In genomic region chr7:94701555-94701973, GRCh38 we compare ENCODE assay signal across 10 cellular contexts. TPM values are rescaled to one million over a fixed set of nuclear protein-coding genes. Genes with fewer than 3 reads are reported as not detected.
A peak's percentile ranks its signal among the peaks of the same experiment; 100 is the strongest.
DNase-seq lines count a peak whose midpoint lies in the region; ATAC-seq and TF ChIP-seq lines count a peak whose summit lies in the region.
"Had no signal": no experiment of that assay in that cellular context is flagged by ENCODE, and none has a peak within 500 bp of the region (broad histone marks: within the 10 kb centered on the region; RNA-seq: fewer than 3 reads in every experiment).

No MANE protein-coding gene starts in this region.

- no CpG with 5 or more reads among the region's 1 CpG for WGBS in H9 (ENCODE audit: extremely low coverage, insufficient read length, low lambda C conversion rate)
- no CpG with 5 or more reads among the region's 1 CpG for WGBS in trophoblast cell (ENCODE audit: extremely low coverage, insufficient coverage, insufficient read length)

- H3K4me1 Mint-ChIP-seq in H9 = peaks cover 14 to 16% of the 10 kb centered on the region in 2 experiments
- no peaks in the 10 kb centered on the region for H3K4me1 Mint-ChIP-seq in T-cell
- no peaks in the 10 kb centered on the region for H3K4me1 Mint-ChIP-seq in naive thymus-derived CD8-positive, alpha-beta T cell

- H3K4me3 Mint-ChIP-seq in H9 (no peak overlapping the region), T-cell (no peak overlapping the region)
- no peak overlapping the region for H3K4me3 Mint-ChIP-seq in naive thymus-derived CD8-positive, alpha-beta T cell
- H3K4me3 Mint-ChIP-seq: activated T-cell treated with anti-CD3 and anti-CD28 coated beads, Interleukin-2, amount 50 U/mL, for 24 hours had no signal

- H3K36me3 ChIP-seq in trophoblast cell (ENCODE audit: control insufficient read depth in 1 of 2, insufficient read depth in 2 of 2, low read length in 2 of 2) = no peaks in the 10 kb centered on the region

- H3K27ac Mint-ChIP-seq in H9 = peak overlapping the region; percentile 22 to 89 (median 64); a peak in 6 of 7 replicates
- H3K27ac Mint-ChIP-seq in T-cell = no peak overlapping the region
- H3K27ac Mint-ChIP-seq in naive thymus-derived CD8-positive, alpha-beta T cell = no peak overlapping the region
- H3K27ac Mint-ChIP-seq: activated T-cell treated with anti-CD3 and anti-CD28 coated beads, Interleukin-2, amount 50 U/mL, for 24 hours had no signal

- H3K9me3 Mint-ChIP-seq in H9 = peaks cover 9% of the 10 kb centered on the region in 2 experiments; a peak in 3 of 5 replicates
- no peaks in the 10 kb centered on the region for H3K9me3 Mint-ChIP-seq in T-cell
- H3K9me3 Mint-ChIP-seq in naive thymus-derived CD8-positive, alpha-beta T cell = peaks cover 0 to 3% (median 0%) of the 10 kb centered on the region in 9 donors
- H3K9me3 Mint-ChIP-seq: activated T-cell treated with anti-CD3 and anti-CD28 coated beads, Interleukin-2, amount 50 U/mL, for 24 hours had no signal

- H3K79me2 ChIP-seq in H9 (ENCODE audit: insufficient read depth, low read length) (no peaks in the 10 kb centered on the region), trophoblast cell (ENCODE audit: control insufficient read depth, insufficient read depth, low read length, poor library complexity) (no peaks in the 10 kb centered on the region)

- no peak overlapping the region for H2BK5ac ChIP-seq in H9 (ENCODE audit: insufficient read length, low read length)
- no peak overlapping the region for H2BK5ac ChIP-seq in trophoblast cell (ENCODE audit: low read depth, low read length, poor library complexity)

- no peak overlapping the region for H4K12ac ChIP-seq in trophoblast cell (ENCODE audit: low read depth, low read length)

- H3K79me1 ChIP-seq in H9 (ENCODE audit: insufficient read depth, low read depth, low read length, poor library complexity, severe bottlenecking) (no peaks in the 10 kb centered on the region), trophoblast cell (ENCODE audit: low read length) (peaks cover 2% of the 10 kb centered on the region)

- no peak overlapping the region for H2AFZ ChIP-seq in H9 (ENCODE audit: low read length)
- no peak overlapping the region for H2AFZ ChIP-seq in trophoblast cell (ENCODE audit: insufficient read depth, low read length, poor library complexity)

- no peak overlapping the region for H3K23ac ChIP-seq in H9 (ENCODE audit: insufficient read length, low read depth, low read length)
- no peak overlapping the region for H3K23ac ChIP-seq in trophoblast cell (ENCODE audit: low read length)

- H3K4me1 ChIP-seq in H9 (ENCODE audit: insufficient read depth, low read length) (no peaks in the 10 kb centered on the region), trophoblast cell (ENCODE audit: control insufficient read depth in 1 of 2, insufficient read depth in 2 of 2, low read length in 2 of 2) (peaks cover 2 to 5% of the 10 kb centered on the region in 2 experiments)

- no peak overlapping the region for H2BK20ac ChIP-seq in H9 (ENCODE audit: low read depth, low read length, poor library complexity, severe bottlenecking)

- H3K18ac ChIP-seq in H9 (ENCODE audit: insufficient read length, low read depth, low read length) = no peak overlapping the region
- no peak overlapping the region for H3K18ac ChIP-seq in trophoblast cell (ENCODE audit: low read length)

- H3K14ac ChIP-seq in H9 (ENCODE audit: insufficient read depth, low read length) = no peak overlapping the region
- H3K14ac ChIP-seq in trophoblast cell (ENCODE audit: low read length) = no peak overlapping the region

- no peak overlapping the region for H4K5ac ChIP-seq in H9 (ENCODE audit: insufficient read length, low read depth, low read length)

- no peak overlapping the region for H4K91ac ChIP-seq in H9 (ENCODE audit: insufficient read length, low read depth, low read length)
- H4K91ac ChIP-seq in trophoblast cell (ENCODE audit: low read depth, low read length) = no peak overlapping the region

- H3K36me3 Mint-ChIP-seq in H9 (ENCODE audit: insufficient read depth in 1 of 3, low read depth in 3 of 3) (peaks cover 2 to 17% (median 4%) of the 10 kb centered on the region in 3 experiments; a peak in 6 of 7 replicates), T-cell (no peaks in the 10 kb centered on the region)
- H3K36me3 Mint-ChIP-seq in naive thymus-derived CD8-positive, alpha-beta T cell = no peaks in the 10 kb centered on the region

- no peak for DNase-seq in H9
- peak; percentile 98 for DNase-seq in SK-MEL-5 (ENCODE audit: low read depth, low spot score)
- peak; percentile 28 to 53 for DNase-seq in foreskin fibroblast
- peak; percentile 14 to 52 for DNase-seq in trophoblast cell
- no peak for DNase-seq in T-cell
- no peak for DNase-seq in NAMALWA (ENCODE audit: low spot score)
- no peak for DNase-seq in DMS79 treated with DMSO at 0.1 percent for 48 hours (lab: John Stamatoyannopoulos, UW)
- DNase-seq in naive thymus-derived CD8-positive, alpha-beta T cell = no peak
- DNase-seq: activated T-cell treated with anti-CD3 and anti-CD28 coated beads, Interleukin-2, amount 50 U/mL, for 24 hours; cortex of kidney had no signal

- H3K56ac ChIP-seq in H9 (ENCODE audit: insufficient read length, low read depth, low read length) = no peak overlapping the region

- ATAC-seq in T-cell (replicated peaks in 1 of 4) = no peak
- ATAC-seq in naive thymus-derived CD8-positive, alpha-beta T cell = no peak

- no peaks in the 10 kb centered on the region for H3K23me2 ChIP-seq in H9 (ENCODE audit: insufficient read length, low read depth, low read length, poor library complexity, severe bottlenecking)

- H2BK15ac ChIP-seq in H9 (ENCODE audit: low read depth, low read length) = no peak overlapping the region

- H3K9me3 ChIP-seq in H9 (ENCODE audit: control insufficient read depth, low read depth, low read length) (no peaks in the 10 kb centered on the region), trophoblast cell (ENCODE audit: insufficient read depth, low read depth, low read length) (no peaks in the 10 kb centered on the region)

- CTCF ChIA-PET in T-cell (lab: Charles Lee) = no interaction called here

- H3K4me3 ChIP-seq in foreskin fibroblast (ENCODE audit: low read depth in 1 of 2, low read length in 2 of 2) (no peak overlapping the region), trophoblast cell (ENCODE audit: low read depth, low read length) (no peak overlapping the region)

- H3K9ac ChIP-seq in H9 (ENCODE audit: extremely low read depth, insufficient read length, low read length) = no peak overlapping the region
- no peak overlapping the region for H3K9ac ChIP-seq in trophoblast cell (ENCODE audit: low read length)

- in situ Hi-C loops in SK-MEL-5 (cut with HindIII; ENCODE audit: low pct_unique_long_range_greater_than_20kb, low sequenced_read_pairs) = no loop called here

- H3K27me3 ChIP-seq in H9 (ENCODE audit: insufficient read depth, low read length) (no peaks in the 10 kb centered on the region), trophoblast cell (ENCODE audit: insufficient read depth, low read length) (no peaks in the 10 kb centered on the region)

- H3K27me3 Mint-ChIP-seq in H9 (ENCODE audit: low read depth) (no peaks in the 10 kb centered on the region), T-cell (peaks cover 0 to 6% of the 10 kb centered on the region in 2 donors)
- peaks cover 4 to 14% (median 13%) of the 10 kb centered on the region in 5 donors for H3K27me3 Mint-ChIP-seq in naive thymus-derived CD8-positive, alpha-beta T cell

- H4K20me1 ChIP-seq in H9 (ENCODE audit: control insufficient read depth, insufficient read depth, insufficient read length) = no peaks in the 10 kb centered on the region

- no peak overlapping the region for H2BK12ac ChIP-seq in H9 (ENCODE audit: insufficient read length, low read depth, low read length)
- no peak overlapping the region for H2BK12ac ChIP-seq in trophoblast cell (ENCODE audit: low read length)

- POLR2A ChIA-PET in T-cell (lab: Charles Lee) = interaction anchor here in 1 of 2 donors (0.7 kb wide), 1 partner anchor 277 kb away, joined by 3 read pairs; no protein-coding TSS in a partner anchor
- POLR2A ChIA-PET in naive thymus-derived CD8-positive, alpha-beta T cell (lab: Charles Lee) = no interaction called here

- H3K4me2 ChIP-seq in H9 (ENCODE audit: insufficient read depth, insufficient read length, low read length) (no peak overlapping the region), trophoblast cell (ENCODE audit: low read length) (no peak overlapping the region)

- no peak overlapping the region for H3T11ph ChIP-seq in H9 (ENCODE audit: low read length)

- H3K4ac ChIP-seq in H9 (ENCODE audit: low read depth, low read length) = no peak overlapping the region
- no peak overlapping the region for H3K4ac ChIP-seq in trophoblast cell (ENCODE audit: low read depth, low read length)

- no peak overlapping the region for H2BK120ac ChIP-seq in H9 (ENCODE audit: low read depth, low read length, poor library complexity, severe bottlenecking)
- H2BK120ac ChIP-seq in trophoblast cell (ENCODE audit: insufficient read depth, low read length, poor library complexity) = no peak overlapping the region

- H2AK5ac ChIP-seq in H9 (ENCODE audit: insufficient read length, low read length) (no peak overlapping the region), trophoblast cell (ENCODE audit: low read length) (no peak overlapping the region)

- H3K27ac ChIP-seq in H9 (ENCODE audit: insufficient read length, low read depth, low read length) = peak overlapping the region; percentile 85
- H3K27ac ChIP-seq in trophoblast cell (ENCODE audit: low read depth, low read length) = peak overlapping the region; percentile 90

- H4K8ac ChIP-seq in H9 (replicated peaks; ENCODE audit: insufficient read length, low read depth, low read length) (no peak overlapping the region), trophoblast cell (ENCODE audit: low read depth, low read length) (no peak overlapping the region)

- TF ChIP-seq CTCF in H9 (conservative IDR thresholded peaks at IDR 0.05) (no peak), foreskin fibroblast (IDR thresholded peaks at IDR 0.05; ENCODE audit: low read depth, low read length) (no peak)

RNA-seq across cellular contexts. Expression of gene SGCE, which starts 45.6 kb away (rescaled TPM):
- total RNA-seq in H9 (2021) (30.5 and 30.8 TPM in 2 replicates), T-cell (1 to 10 TPM in 3 of 5 donors, under 1 TPM in 2; 0.58 to 2.2 (median 1.9) TPM)
- 69.9 and 76.4 TPM in 2 replicates for total RNA-seq in SK-MEL-5 (2014; rRNA removed; shearing (Covaris generic))
- polyA plus RNA-seq in SK-MEL-5 (2015; cell fraction: cytosol; rRNA removed) = 60.4 and 68.5 TPM in 2 replicates
- 50.5 and 54.8 TPM in 2 replicates for polyA plus RNA-seq in SK-MEL-5 (2015; cell fraction: nucleus; rRNA removed)
- polyA plus RNA-seq in trophoblast cell (2013) = 37.2 and 37.8 TPM in 2 replicates
- total RNA-seq in naive thymus-derived CD8-positive, alpha-beta T cell = 1 to 10 TPM in 1 of 2 experiments, under 1 TPM in 1; 0.36 to 1.8 TPM
- polyA plus RNA-seq in naive thymus-derived CD8-positive, alpha-beta T cell = 1 to 10 TPM in 1 of 3 donors, not detected in 2; 2.9 TPM

Comparison
In these comparisons a context has a peak if more than half of its experiments do, and no peak if none do; other contexts are left out.
1. DNase-seq: peak in SK-MEL-5 (single experiment), foreskin fibroblast (2 of 2) and trophoblast cell (2 of 2); none in H9 (single experiment), T-cell (0 of 34), NAMALWA (single experiment), DMS79 treated with DMSO at 0.1 percent for 48 hours (single experiment) and naive thymus-derived CD8-positive, alpha-beta T cell (0 of 10).
2. H3K27ac Mint-ChIP-seq: peak in H9 (3 of 3); none in T-cell (0 of 2) and naive thymus-derived CD8-positive, alpha-beta T cell (0 of 10).